8 cellular contexts compared by ENCODE assay signal in genomic region chr6:36885461-36886401, GRCh38. TPM values are rescaled to one million over a fixed set of nuclear protein-coding genes. Genes with fewer than 3 reads are reported as not detected.
A peak's percentile ranks its signal among the peaks of the same experiment; 100 is the strongest.
DNase-seq lines count a peak whose midpoint lies in the region; ATAC-seq and TF ChIP-seq lines count a peak whose summit lies in the region.

A gene with protein sequence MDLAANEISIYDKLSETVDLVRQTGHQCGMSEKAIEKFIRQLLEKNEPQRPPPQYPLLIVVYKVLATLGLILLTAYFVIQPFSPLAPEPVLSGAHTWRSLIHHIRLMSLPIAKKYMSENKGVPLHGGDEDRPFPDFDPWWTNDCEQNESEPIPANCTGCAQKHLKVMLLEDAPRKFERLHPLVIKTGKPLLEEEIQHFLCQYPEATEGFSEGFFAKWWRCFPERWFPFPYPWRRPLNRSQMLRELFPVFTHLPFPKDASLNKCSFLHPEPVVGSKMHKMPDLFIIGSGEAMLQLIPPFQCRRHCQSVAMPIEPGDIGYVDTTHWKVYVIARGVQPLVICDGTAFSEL (plus strand): TSS chr6:36885952. CDS start chr6:36899445, 13,493 bp downstream.

- ATAC-seq in HG02870 (IDR thresholded peaks at IDR 0.05; ENCODE audit: unreplicated experiment) (peak; percentile 94), heart left ventricle (peak; percentile 99 to 100 (median 100)), upper lobe of left lung (ENCODE audit: low FRiP score in 2 of 2) (peak; percentile 100)

- no peaks in the 10 kb centered on the region for H3K9me3 ChIP-seq in adrenal gland (replicated peaks in 1 of 3)
- H3K9me3 ChIP-seq in heart left ventricle, result no peaks in the 10 kb centered on the region
- H3K9me3 ChIP-seq in upper lobe of left lung, result no peaks in the 10 kb centered on the region

- TF ChIP-seq POLR2A in adrenal gland (IDR thresholded peaks at IDR 0.05) (peak; percentile 39 to 77), heart left ventricle (IDR thresholded peaks at IDR 0.05) (peak in 1 of 2 donors; percentile 75), upper lobe of left lung (IDR thresholded peaks at IDR 0.05) (peak; percentile 64 to 83 (median 74))

- TF ChIP-seq EP300 in upper lobe of left lung (IDR thresholded peaks at IDR 0.05), result no peak

- in situ Hi-C loops in GM13976 (cut with MboI; ENCODE audit: low sequenced_read_pairs, unreplicated experiment), result loop anchor here (10.0 kb wide), 1 partner anchor 119 kb away; the partner anchor contains the start of gene FGD2

- H3K4me1 ChIP-seq in adrenal gland (replicated peaks in 1 of 2) (peaks cover 17 to 31% of the 10 kb centered on the region in 2 donors), heart left ventricle (peaks cover 0 to 42% (median 26%) of the 10 kb centered on the region in 12 donors), upper lobe of left lung (peaks cover 16 to 23% (median 18%) of the 10 kb centered on the region in 4 donors)

- intact Hi-C loops in adrenal gland (cut with DNase I), result loop anchor here in 1 of 2 donors (5.0 kb wide), 1 partner anchor 92 kb away; no protein-coding TSS in a partner anchor
- intact Hi-C loops in heart left ventricle (cut with DNase I), result loop anchor here (1.0 to 10.0 kb wide), 15 partner anchors 92 to 329 kb away; partner anchors contain the start of genes PIM1 (in 5 of the 10) and MTCH1 (in 3 of the 10)
- intact Hi-C loops in posterior cingulate gyrus (cut with DNase I), result loop anchor here (1.0 to 10.0 kb wide), 2 partner anchors 94 to 289 kb away; partner anchors contain the start of gene PIM1

- H3K4me3 ChIP-seq in adrenal gland, result peak within 1 kb of the TSS; percentile 30 to 81 (median 58)
- peak within 1 kb of the TSS; percentile 52 to 93 (median 83) for H3K4me3 ChIP-seq in heart left ventricle
- H3K4me3 ChIP-seq in upper lobe of left lung, result peak within 1 kb of the TSS; percentile 80 to 89 (median 82)

- H3K36me3 ChIP-seq in adrenal gland (replicated peaks in 1 of 2) (no peaks in the 10 kb centered on the region), heart left ventricle (no peaks in the 10 kb centered on the region), upper lobe of left lung (no peaks in the 10 kb centered on the region)

- WGBS in adrenal gland, 4 donors, result 2 to 6% (median 3%) methylated on average over 18 to 48 of the region's 48 CpGs
- 2 to 4% (median 3%) methylated on average over 30 to 48 of the region's 48 CpGs for WGBS in heart left ventricle, 4 donors
- WGBS in upper lobe of left lung, 2 donors, result 3 to 6% methylated on average over 18 to 45 of the region's 48 CpGs

- DNase-seq in GM13976 (ENCODE audit: low spot score) (peak; percentile 94), NCI-H146 (lab: John Stamatoyannopoulos, UW) (peak; percentile 98), T-helper 1 cell (peak; percentile 96 to 98 (median 98)), adrenal gland (peak; percentile 96 to 99 (median 99)), heart left ventricle (peak; percentile 97 to 99 (median 98)), posterior cingulate gyrus (peak; percentile 97 to 100 (median 98)), upper lobe of left lung (peak; percentile 95 to 99)

- H3K27ac ChIP-seq in adrenal gland (peak within 1 kb of the TSS; percentile 53 to 92 (median 78)), heart left ventricle (peak within 1 kb of the TSS; percentile 77 to 95 (median 88)), upper lobe of left lung (peak within 1 kb of the TSS; percentile 83 to 88 (median 87))

- H3K27me3 ChIP-seq in adrenal gland (no peaks in the 10 kb centered on the region), heart left ventricle (no peaks in the 10 kb centered on the region), upper lobe of left lung (no peaks in the 10 kb centered on the region)

- TF ChIP-seq CTCF in GM13976 (IDR thresholded peaks at IDR 0.05; ENCODE audit: borderline replicate concordance, control extremely low read depth, extremely low read depth, insufficient read depth, missing control alignments) (peak; percentile 75), adrenal gland (IDR thresholded peaks at IDR 0.05) (peak; percentile 61 to 98 (median 95)), heart left ventricle (IDR thresholded peaks at IDR 0.05) (peak; percentile 73 to 94 (median 87)), upper lobe of left lung (IDR thresholded peaks at IDR 0.05) (peak; percentile 81 to 97 (median 93))

RNA-seq across cellular contexts. Expression of the gene that starts here (rescaled TPM):
- total RNA-seq in adrenal gland (100 to 1,000 TPM in 1 of 8 donors, 10 to 100 TPM in 7; 62.7 to 107 (median 89.0) TPM), heart left ventricle (10 to 100 TPM; 54.2 to 86.2 (median 75.5) TPM), upper lobe of left lung (10 to 100 TPM; 22.0 to 60.8 (median 42.5) TPM)
- polyA plus RNA-seq in adrenal gland (10 to 100 TPM; 17.5 to 67.3 (median 19.4) TPM), heart left ventricle (10 to 100 TPM; 34.0 to 55.9 TPM)

Comparison
In these comparisons a context has a peak if more than half of its experiments do, and no peak if none do; other contexts are left out.
1. Peak in every context shown above with its lines: DNase-seq, ATAC-seq, H3K4me3 ChIP-seq and H3K27ac ChIP-seq.